8 cellular contexts compared by ENCODE assay signal in the genomic region with DNA sequence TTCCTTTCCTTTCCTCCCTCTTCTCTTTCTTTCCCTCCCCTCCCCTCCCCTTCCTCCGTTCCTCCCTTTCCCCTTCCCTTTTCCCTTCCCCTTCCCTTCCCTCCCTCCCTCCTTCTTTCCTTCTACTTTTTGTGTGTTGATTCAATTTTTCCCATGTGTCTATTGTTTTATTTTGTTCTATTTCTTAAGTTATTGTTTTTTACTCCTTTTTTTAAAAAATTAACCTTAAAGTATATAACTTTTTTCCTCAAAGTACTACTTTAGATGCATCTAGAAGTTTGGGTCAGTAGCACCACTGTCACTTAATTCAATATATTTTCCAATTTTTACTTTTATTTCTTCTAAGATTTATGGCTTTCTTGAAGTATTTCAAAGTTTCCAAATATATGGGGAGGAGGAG.
"Had no signal": no experiment of that assay in that cellular context is flagged by ENCODE, and none has a peak within 500 bp of the region (broad histone marks: within the 10 kb centered on the region; RNA-seq: fewer than 3 reads in every experiment).

No MANE protein-coding gene starts in this region.

- DNase-seq: GDM1, GF-D8 had no signal

- FAIRE-seq: G401.6, GM12878, GM12891, GM12892, GM18507, GM19239 had no signal

- H3K4me3 ChIP-seq: GM12878 had no signal

- ATAC-seq: GM12878 had no signal
